Comparison of ENCODE assay signal across 1 cellular context in the genomic region with DNA sequence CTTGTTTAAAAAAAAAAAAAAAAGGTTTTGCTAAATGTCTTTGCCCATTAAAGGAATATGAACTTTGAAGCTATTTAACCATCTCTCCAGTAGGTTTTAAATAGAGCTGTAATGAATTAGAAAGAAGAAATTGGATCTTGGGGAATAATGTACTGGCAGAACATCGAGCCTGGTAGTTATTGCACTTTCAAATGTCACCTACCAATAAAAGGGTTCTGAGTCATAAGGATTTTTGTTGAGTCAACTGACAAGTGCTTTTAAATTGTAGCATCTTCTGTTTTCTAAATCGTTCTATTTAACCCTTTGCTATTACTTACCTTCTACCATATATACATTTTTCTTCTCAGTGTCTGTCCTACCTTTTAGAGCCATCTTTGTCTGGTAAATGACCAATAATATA.
TF ChIP-seq lines count a peak whose summit lies in the region.

No MANE protein-coding gene starts in this region.

TF ChIP-seq in SK-N-SH treated with all-trans-retinoic acid at 6 μM for 48 hours, 23 proteins besides CTCF, POLR2A, EP300 and RAD21 (continued from another document):
- TF ChIP-seq, protein P1, sequence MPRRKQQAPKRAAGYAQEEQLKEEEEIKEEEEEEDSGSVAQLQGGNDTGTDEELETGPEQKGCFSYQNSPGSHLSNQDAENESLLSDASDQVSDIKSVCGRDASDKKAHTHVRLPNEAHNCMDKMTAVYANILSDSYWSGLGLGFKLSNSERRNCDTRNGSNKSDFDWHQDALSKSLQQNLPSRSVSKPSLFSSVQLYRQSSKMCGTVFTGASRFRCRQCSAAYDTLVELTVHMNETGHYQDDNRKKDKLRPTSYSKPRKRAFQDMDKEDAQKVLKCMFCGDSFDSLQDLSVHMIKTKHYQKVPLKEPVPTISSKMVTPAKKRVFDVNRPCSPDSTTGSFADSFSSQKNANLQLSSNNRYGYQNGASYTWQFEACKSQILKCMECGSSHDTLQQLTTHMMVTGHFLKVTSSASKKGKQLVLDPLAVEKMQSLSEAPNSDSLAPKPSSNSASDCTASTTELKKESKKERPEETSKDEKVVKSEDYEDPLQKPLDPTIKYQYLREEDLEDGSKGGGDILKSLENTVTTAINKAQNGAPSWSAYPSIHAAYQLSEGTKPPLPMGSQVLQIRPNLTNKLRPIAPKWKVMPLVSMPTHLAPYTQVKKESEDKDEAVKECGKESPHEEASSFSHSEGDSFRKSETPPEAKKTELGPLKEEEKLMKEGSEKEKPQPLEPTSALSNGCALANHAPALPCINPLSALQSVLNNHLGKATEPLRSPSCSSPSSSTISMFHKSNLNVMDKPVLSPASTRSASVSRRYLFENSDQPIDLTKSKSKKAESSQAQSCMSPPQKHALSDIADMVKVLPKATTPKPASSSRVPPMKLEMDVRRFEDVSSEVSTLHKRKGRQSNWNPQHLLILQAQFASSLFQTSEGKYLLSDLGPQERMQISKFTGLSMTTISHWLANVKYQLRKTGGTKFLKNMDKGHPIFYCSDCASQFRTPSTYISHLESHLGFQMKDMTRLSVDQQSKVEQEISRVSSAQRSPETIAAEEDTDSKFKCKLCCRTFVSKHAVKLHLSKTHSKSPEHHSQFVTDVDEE (CRISPR knock-in tag; IDR thresholded peaks at IDR 0.05): no peak
